Comparison of ENCODE assay signal across 2 cellular contexts in the genomic region with DNA sequence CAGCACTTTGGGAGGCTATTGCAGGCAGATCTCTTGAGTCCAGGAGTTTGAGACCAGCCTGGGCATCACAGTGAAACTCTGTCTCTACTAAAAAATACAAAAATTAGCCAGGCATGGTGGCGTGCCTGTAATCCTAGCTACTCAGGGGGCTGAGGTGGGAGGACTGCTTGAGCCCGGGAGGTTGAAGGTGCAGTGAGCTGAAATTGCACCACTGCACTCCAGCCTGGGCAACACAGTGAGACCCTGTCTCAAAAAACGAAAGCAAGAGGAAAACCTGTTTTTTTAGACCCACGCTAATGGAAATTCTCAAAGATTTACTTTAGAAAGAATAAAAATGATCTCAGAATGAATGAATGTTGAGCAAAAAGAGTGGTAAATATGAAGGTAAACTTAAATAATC.
TF ChIP-seq lines count a peak whose summit lies in the region.

No MANE protein-coding gene starts in this region.

TF ChIP-seq in WTC11, 78 proteins besides CTCF, POLR2A, EP300 and RAD21:
- peak; percentile 95 for TF ChIP-seq ZNF121 (CRISPR knock-in tag; IDR thresholded peaks at IDR 0.05)

TF ChIP-seq in HepG2, 621 proteins besides CTCF, POLR2A, EP300 and RAD21:
- peak; percentile 87 for TF ChIP-seq ZNF121 (CRISPR knock-in tag; IDR thresholded peaks at IDR 0.05)
